Comparison of ENCODE assay signal across 36 cellular contexts in genomic region chr1:4626560-4627319, GRCh38. TPM values are rescaled to one million over a fixed set of nuclear protein-coding genes. Genes with fewer than 3 reads are reported as not detected.
"Had no signal": no experiment of that assay in that cellular context is flagged by ENCODE, and none has a peak within 500 bp of the region (broad histone marks: within the 10 kb centered on the region; RNA-seq: fewer than 3 reads in every experiment).

No MANE protein-coding gene starts in this region.

- H3K4me2 ChIP-seq: KMS-11 had no signal

- H3K27ac Mint-ChIP-seq: activated CD4-positive, alpha-beta T cell treated with anti-CD3 and anti-CD28 coated beads, Interleukin-2, amount 10 ng/mL, durations not matched to agents 24 days and 14 days; activated CD8-positive, alpha-beta T cell treated with anti-CD3 and anti-CD28 coated beads for 36 hours; activated naive CD8-positive, alpha-beta T cell treated with anti-CD3 and anti-CD28 coated beads for 36 hours; activated T-cell treated with anti-CD3 and anti-CD28 coated beads, Interleukin-2, amount 50 U/mL, for 72 hours; activated T-helper 17 cell treated with anti-CD3 and anti-CD28 coated beads, Interleukin-2, amount 50 U/mL, for 72 hours had no signal

- H3K36me3 ChIP-seq: brain microvascular endothelial cell, Peyer's patch, WERI-Rb-1 had no signal

- H3K27me3 Mint-ChIP-seq: activated CD4-positive, alpha-beta T cell treated with anti-CD3 and anti-CD28 coated beads, Interleukin-2, amount 10 ng/mL, durations not matched to agents 24 days and 14 days; activated CD8-positive, alpha-beta T cell treated with anti-CD3 and anti-CD28 coated beads for 36 hours; activated T-helper 17 cell treated with anti-CD3 and anti-CD28 coated beads, Interleukin-2, amount 50 U/mL, for 72 hours had no signal

- H3K9ac ChIP-seq: KMS-11 had no signal

- H3K27ac ChIP-seq: brain microvascular endothelial cell, KMS-11, Peyer's patch, WERI-Rb-1 had no signal

- H3K4me3 Mint-ChIP-seq: activated CD4-positive, alpha-beta T cell treated with anti-CD3 and anti-CD28 coated beads, Interleukin-2, amount 10 ng/mL, durations not matched to agents 24 days and 14 days; activated CD8-positive, alpha-beta T cell treated with anti-CD3 and anti-CD28 coated beads for 36 hours; activated naive CD8-positive, alpha-beta T cell treated with anti-CD3 and anti-CD28 coated beads for 36 hours; activated T-cell treated with anti-CD3 and anti-CD28 coated beads, Interleukin-2, amount 50 U/mL, for 72 hours; activated T-helper 17 cell treated with anti-CD3 and anti-CD28 coated beads, Interleukin-2, amount 50 U/mL, for 72 hours had no signal

- H3K36me3 Mint-ChIP-seq: activated naive CD8-positive, alpha-beta T cell treated with anti-CD3 and anti-CD28 coated beads for 36 hours had no signal

- H3K4me1 ChIP-seq: Peyer's patch had no signal

- H3K4me3 ChIP-seq: Peyer's patch had no signal

- H3K9me3 ChIP-seq: Peyer's patch had no signal

- H3K4me1 Mint-ChIP-seq: activated CD4-positive, alpha-beta T cell treated with anti-CD3 and anti-CD28 coated beads, Interleukin-2, amount 10 ng/mL, durations not matched to agents 24 days and 14 days; activated naive CD8-positive, alpha-beta T cell treated with anti-CD3 and anti-CD28 coated beads for 36 hours had no signal

- H3K27me3 ChIP-seq: brain microvascular endothelial cell, Peyer's patch had no signal

- DNase-seq: activated CD4-positive, alpha-beta T cell treated with anti-CD3 and anti-CD28 coated beads, Interleukin-2, amount 10 ng/mL, durations not matched to agents 24 days and 14 days; activated CD4-positive, alpha-beta T cell treated with anti-CD3 and anti-CD28 coated beads, Interleukin-2, amount 50 U/mL, for 4 hours; activated CD8-positive, alpha-beta T cell treated with anti-CD3 and anti-CD28 coated beads for 36 hours; activated effector memory CD4-positive, alpha-beta T cell treated with anti-CD3 and anti-CD28 coated beads, Interleukin-2, amount 50 U/mL, for 16 hours; activated naive CD4-positive, alpha-beta T cell; activated naive CD4-positive, alpha-beta T cell treated with anti-CD3 and anti-CD28 coated beads, Interleukin-2, amount 50 U/mL, for 16 hours; activated naive CD8-positive, alpha-beta T cell treated with anti-CD3 and anti-CD28 coated beads for 36 hours; activated T-cell treated with anti-CD3 and anti-CD28 coated beads, Interleukin-2, amount 50 U/mL, for 1 hour; activated T-cell treated with anti-CD3 and anti-CD28 coated beads, Interleukin-2, amount 50 U/mL, for 72 hours; amniotic stem cell; aorta; brain microvascular endothelial cell; MM.1S; MV-4-11; NCI-H1092; NCI-H1436 treated with DMSO at 0.1 percent for 48 hours; NCI-H1694 treated with DMSO at 0.1 percent for 48 hours; NCI-H2029; NCI-H2107; NCI-H2171; NCI-H510A; NCI-H526; NCI-H748 treated with DMSO at 0.1 percent for 48 hours; NK-92 treated with Interleukin-12 subunit alpha and Interleukin-12 subunit beta, amount 100 ng/mL, for 24 hours; PC-3; Peyer's patch; RPMI8226; SW 1271; T-helper 1 cell; T-helper 2 cell; T-helper 9 cell; WERI-Rb-1 had no signal

- H3K9me3 Mint-ChIP-seq: activated CD4-positive, alpha-beta T cell treated with anti-CD3 and anti-CD28 coated beads, Interleukin-2, amount 10 ng/mL, durations not matched to agents 24 days and 14 days; activated CD8-positive, alpha-beta T cell treated with anti-CD3 and anti-CD28 coated beads for 36 hours; activated naive CD8-positive, alpha-beta T cell treated with anti-CD3 and anti-CD28 coated beads for 36 hours; activated T-cell treated with anti-CD3 and anti-CD28 coated beads, Interleukin-2, amount 50 U/mL, for 72 hours; activated T-helper 17 cell treated with anti-CD3 and anti-CD28 coated beads, Interleukin-2, amount 50 U/mL, for 72 hours had no signal

RNA-seq across cellular contexts. Expression of gene AJAP1, which starts 27.7 kb away (rescaled TPM):
- total RNA-seq: activated CD4-positive, alpha-beta T cell treated with anti-CD3 and anti-CD28 coated beads, Interleukin-2, amount 10 ng/mL, durations not matched to agents 24 days and 14 days; activated CD8-positive, alpha-beta memory T cell treated with anti-CD3 and anti-CD28 coated beads for 36 hours; activated naive CD8-positive, alpha-beta T cell treated with anti-CD3 and anti-CD28 coated beads for 36 hours; activated T-helper 17 cell treated with anti-CD3 and anti-CD28 coated beads, Interleukin-2, amount 50 U/mL, for 72 hours; LHCN-M2; PC-3 had no signal
- polyA plus RNA-seq: aorta had no signal
